Comparison of ENCODE assay signal across 8 cellular contexts in genomic region chr18:75213610-75214009, GRCh38. TPM values are rescaled to one million over a fixed set of nuclear protein-coding genes. Genes with fewer than 3 reads are reported as not detected.
DNase-seq lines count a peak whose midpoint lies in the region; ATAC-seq lines count a peak whose summit lies in the region.
"Had no signal": no experiment of that assay in that cellular context is flagged by ENCODE, and none has a peak within 500 bp of the region (broad histone marks: within the 10 kb centered on the region; RNA-seq: fewer than 3 reads in every experiment).

No MANE protein-coding gene starts in this region.

- no peaks in the 10 kb centered on the region for H3K9me3 Mint-ChIP-seq in activated CD4-positive, alpha-beta T cell treated with anti-CD3 and anti-CD28 coated beads, Interleukin-2, amount 10 ng/mL, durations not matched to agents 7 days and 5 days
- H3K9me3 Mint-ChIP-seq: memory B cell had no signal

- no peaks in the 10 kb centered on the region for H3K27me3 ChIP-seq in skeletal muscle satellite cell (ENCODE audit: control insufficient read depth, insufficient read depth, low read length)

- H3K36me3 ChIP-seq in skeletal muscle satellite cell (ENCODE audit: insufficient read depth, low read length) = no peaks in the 10 kb centered on the region

- no peak overlapping the region for H3K4me3 Mint-ChIP-seq in activated CD4-positive, alpha-beta T cell treated with anti-CD3 and anti-CD28 coated beads, Interleukin-2, amount 10 ng/mL, durations not matched to agents 7 days and 5 days

- ATAC-seq in GM18519 (IDR thresholded peaks at IDR 0.05; ENCODE audit: low FRiP score, unreplicated experiment) = no peak

- H3K9me3 ChIP-seq in skeletal muscle satellite cell (replicated peaks; ENCODE audit: low read length) = no peaks in the 10 kb centered on the region

- H3K4me3 ChIP-seq in skeletal muscle satellite cell (ENCODE audit: low read length) = peak overlapping the region; percentile 16

- peaks cover 62% of the 10 kb centered on the region for H3K4me1 Mint-ChIP-seq in activated CD4-positive, alpha-beta T cell treated with anti-CD3 and anti-CD28 coated beads, Interleukin-2, amount 10 ng/mL, durations not matched to agents 7 days and 5 days

- CTCF ChIA-PET in activated CD4-positive, alpha-beta T cell treated with anti-CD3 and anti-CD28 coated beads, Interleukin-2, amount 10 ng/mL, durations not matched to agents 7 days and 5 days (lab: Charles Lee) = interaction anchor here (1.0 kb wide), 1 partner anchor 12 kb away, joined by 3 read pairs; no protein-coding TSS in a partner anchor

- POLR2A ChIA-PET in activated CD4-positive, alpha-beta T cell treated with anti-CD3 and anti-CD28 coated beads, Interleukin-2, amount 10 ng/mL, durations not matched to agents 7 days and 5 days (lab: Charles Lee) = no interaction called here

- H3K4me1 ChIP-seq in skeletal muscle satellite cell (ENCODE audit: control insufficient read depth, insufficient read depth, low read length) = peaks cover 26% of the 10 kb centered on the region

- H3K27me3 Mint-ChIP-seq in activated CD4-positive, alpha-beta T cell treated with anti-CD3 and anti-CD28 coated beads, Interleukin-2, amount 10 ng/mL, durations not matched to agents 7 days and 5 days = no peaks in the 10 kb centered on the region
- H3K27me3 Mint-ChIP-seq: memory B cell had no signal

- no peak overlapping the region for H3K9ac ChIP-seq in skeletal muscle satellite cell (ENCODE audit: low read depth, low read length)

- H3K36me3 Mint-ChIP-seq in activated CD4-positive, alpha-beta T cell treated with anti-CD3 and anti-CD28 coated beads, Interleukin-2, amount 10 ng/mL, durations not matched to agents 7 days and 5 days (ENCODE audit: low read depth) = peaks cover 22% of the 10 kb centered on the region

- H3K27ac Mint-ChIP-seq in activated CD4-positive, alpha-beta T cell treated with anti-CD3 and anti-CD28 coated beads, Interleukin-2, amount 10 ng/mL, durations not matched to agents 7 days and 5 days = no peak overlapping the region
- H3K27ac Mint-ChIP-seq: memory B cell had no signal

- H3K4me2 ChIP-seq in skeletal muscle satellite cell (ENCODE audit: low read length) = peak overlapping the region; percentile 86

- DNase-seq in GM04503 (ENCODE audit: low read depth) (peak; percentile 86), NCI-H2081 treated with DMSO at 0.1 percent for 48 hours (lab: John Stamatoyannopoulos, UW) (peak; percentile 69), dermis blood vessel endothelial cell (peak; percentile 83), UCSD-AML1 (lab: John Stamatoyannopoulos, UW; ENCODE audit: unreplicated experiment) (no peak)
- no peak for DNase-seq in activated CD4-positive, alpha-beta T cell treated with anti-CD3 and anti-CD28 coated beads, Interleukin-2, amount 10 ng/mL, durations not matched to agents 7 days and 5 days

RNA-seq across cellular contexts. Expression of gene TSHZ1, which starts 3.0 kb away (rescaled TPM):
- 10.0 and 15.0 TPM in 2 replicates for total RNA-seq in dermis blood vessel endothelial cell
- total RNA-seq in skeletal muscle satellite cell (2012; rRNA removed) = 4.6 and 6.1 TPM in 2 replicates
- 10 to 100 TPM; 22.0 to 23.6 TPM for total RNA-seq in activated CD4-positive, alpha-beta T cell treated with anti-CD3 and anti-CD28 coated beads, Interleukin-2, amount 10 ng/mL, durations not matched to agents 7 days and 5 days

RNA-seq across cellular contexts. Expression of gene PTGR3, which starts 4.7 kb away (rescaled TPM):
- total RNA-seq in dermis blood vessel endothelial cell = 21.1 and 23.0 TPM in 2 replicates
- 9.9 and 12.7 TPM in 2 replicates for total RNA-seq in skeletal muscle satellite cell (2012; rRNA removed)
- total RNA-seq in activated CD4-positive, alpha-beta T cell treated with anti-CD3 and anti-CD28 coated beads, Interleukin-2, amount 10 ng/mL, durations not matched to agents 7 days and 5 days = 10 to 100 TPM; 35.8 to 38.6 TPM

Comparison
In these comparisons a context has a peak if more than half of its experiments do, and no peak if none do; other contexts are left out.
1. DNase-seq: peak in GM04503 (single experiment), NCI-H2081 treated with DMSO at 0.1 percent for 48 hours (single experiment) and dermis blood vessel endothelial cell (single experiment); none in UCSD-AML1 (single experiment) and activated CD4-positive, alpha-beta T cell treated with anti-CD3 and anti-CD28 coated beads, Interleukin-2, amount 10 ng/mL, durations not matched to agents 7 days and 5 days (single experiment).